Comparison of ENCODE assay signal across 8 cellular contexts in the genomic region with DNA sequence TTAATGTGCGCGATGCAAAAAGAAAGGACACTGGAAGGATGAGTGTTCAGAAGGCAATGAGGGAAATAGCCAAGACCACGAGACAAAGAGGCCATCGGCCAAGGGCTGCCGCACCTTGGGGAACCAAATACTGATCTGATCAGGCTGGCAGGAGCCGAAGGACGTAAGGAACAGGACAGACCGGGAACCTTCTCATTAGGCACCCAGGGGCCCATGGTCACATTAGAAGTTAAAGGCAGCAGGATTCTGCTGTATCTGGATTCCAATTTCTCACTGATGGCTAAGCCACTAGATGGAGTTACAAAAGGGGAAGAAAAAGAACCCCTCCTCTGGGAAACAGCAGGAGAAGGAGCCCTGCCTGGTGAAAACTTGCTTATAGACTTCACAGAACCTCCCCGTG. TPM values are rescaled to one million over a fixed set of nuclear protein-coding genes. Genes with fewer than 3 reads are reported as not detected.
DNase-seq lines count a peak whose midpoint lies in the region; ATAC-seq and TF ChIP-seq lines count a peak whose summit lies in the region.

No MANE protein-coding gene starts in this region.

- peaks cover 8% of the 10 kb centered on the region for H3K27me3 Mint-ChIP-seq in brain

- intact Hi-C loops in Right ventricle myocardium superior (cut with DNase I) (no loop called here), cardiac septum (cut with DNase I) (no loop called here)

- H3K9me3 ChIP-seq in mononuclear cell (ENCODE audit: low read depth, low read length): no peaks in the 10 kb centered on the region

- H3K4me3 ChIP-seq in mononuclear cell (ENCODE audit: low read length): peak overlapping the region; percentile 23

- no peaks in the 10 kb centered on the region for H3K27me3 ChIP-seq in mononuclear cell (ENCODE audit: insufficient read depth, low read length)

- TF ChIP-seq CTCF in brain (conservative IDR thresholded peaks at IDR 0.05): no peak

- peaks cover 15% of the 10 kb centered on the region for H3K4me1 ChIP-seq in mononuclear cell (ENCODE audit: insufficient read depth, low read length)

- H3K9me3 Mint-ChIP-seq in brain: peaks cover 0 to 2% (median 0%) of the 10 kb centered on the region in 5 experiments

- peaks cover 29% of the 10 kb centered on the region for H3K4me1 Mint-ChIP-seq in brain

- peak overlapping the region in 4 of 5 experiments; percentile 50 to 85 (median 72) for H3K4me3 Mint-ChIP-seq in brain

- peak; percentile 39 for ATAC-seq in Right ventricle myocardium superior (ENCODE audit: poor library complexity)

- DNase-seq in Right ventricle myocardium superior: no peak
- DNase-seq in cardiac septum (ENCODE audit: low spot score): no peak
- no peak for DNase-seq in NCI-H345 treated with DMSO at 0.1 percent for 48 hours (lab: John Stamatoyannopoulos, UW; ENCODE audit: unreplicated experiment)
- no peak for DNase-seq in NOMO-1 treated with dmso at 0.1 percent for 144 hours (lab: John Stamatoyannopoulos, UW; ENCODE audit: unreplicated experiment)
- no peak for DNase-seq in anterior cingulate cortex (lab: John Stamatoyannopoulos, UW)
- DNase-seq in AG08396 (ENCODE audit: low spot score): no peak

- no peaks in the 10 kb centered on the region for H3K36me3 Mint-ChIP-seq in brain

- H3K27ac Mint-ChIP-seq in brain: peak overlapping the region in 1 of 5 experiments; percentile 14

RNA-seq across cellular contexts. Expression of gene CPT1A, which starts 28.8 kb away (rescaled TPM):
- total RNA-seq in Right ventricle myocardium superior: 77.1 TPM
- 37.6 TPM for total RNA-seq in cardiac septum
- 41.2 TPM for polyA plus RNA-seq in brain (ENCODE audit: insufficient read depth, low read depth, low replicate concordance)
- 13.7 TPM for total RNA-seq in mononuclear cell

RNA-seq across cellular contexts. Expression of gene MRPL21, which starts 33.2 kb away (rescaled TPM):
- total RNA-seq in Right ventricle myocardium superior: 124 TPM
- 58.0 TPM for total RNA-seq in cardiac septum
- 108 TPM for polyA plus RNA-seq in brain (ENCODE audit: insufficient read depth, low read depth, low replicate concordance)
- 20.4 TPM for total RNA-seq in mononuclear cell

RNA-seq across cellular contexts. Expression of gene IGHMBP2, which starts 33.2 kb away (rescaled TPM):
- 13.5 TPM for total RNA-seq in Right ventricle myocardium superior
- 12.3 TPM for total RNA-seq in cardiac septum
- polyA plus RNA-seq in brain (ENCODE audit: insufficient read depth, low read depth, low replicate concordance): 12.2 TPM
- total RNA-seq in mononuclear cell: 15.5 TPM
